Comparison of ENCODE assay signal across 13 cellular contexts in genomic region chr1:226700861-226701260, GRCh38. TPM values are rescaled to one million over a fixed set of nuclear protein-coding genes. Genes with fewer than 3 reads are reported as not detected.
DNase-seq lines count a peak whose midpoint lies in the region; ATAC-seq and TF ChIP-seq lines count a peak whose summit lies in the region.
"Had no signal": no experiment of that assay in that cellular context is flagged by ENCODE, and none has a peak within 500 bp of the region (broad histone marks: within the 10 kb centered on the region; RNA-seq: fewer than 3 reads in every experiment).

No MANE protein-coding gene starts in this region.

- H3K36me3 ChIP-seq in DOHH2 (ENCODE audit: control insufficient read depth, low read length) (peaks cover 73% of the 10 kb centered on the region), psoas muscle (ENCODE audit: insufficient read depth in 1 of 2, low read depth in 1 of 2) (no peaks in the 10 kb centered on the region)

- WGBS in psoas muscle, 3 donors, result 84 to 91% (median 84%) methylated on average over 5 of the region's 5 CpGs

- peaks cover 96% of the 10 kb centered on the region for H3K79me2 ChIP-seq in DOHH2 (ENCODE audit: control insufficient read depth, low read length)

- TF ChIP-seq CTCF in DOHH2 (IDR thresholded peaks at IDR 0.05; ENCODE audit: low read depth, low read length, poor library complexity, severe bottlenecking) (no peak), psoas muscle (IDR thresholded peaks at IDR 0.05) (no peak)

- intact Hi-C loops in psoas muscle (cut with DNase I), result loop anchor here (5.0 kb wide), 1 partner anchor 36 kb away; the partner anchor contains the start of gene ITPKB (in 2 of the 2)

- no peaks in the 10 kb centered on the region for H3K9me3 ChIP-seq in DOHH2 (ENCODE audit: control insufficient read depth, insufficient read depth, low read length)
- H3K9me3 ChIP-seq in psoas muscle, result no peaks in the 10 kb centered on the region

- H4K20me1 ChIP-seq in DOHH2 (ENCODE audit: control insufficient read depth, insufficient read depth, low read depth, low read length), result no peaks in the 10 kb centered on the region

- ATAC-seq in HG02610 (IDR thresholded peaks at IDR 0.05; ENCODE audit: unreplicated experiment) (peak; percentile 26), psoas muscle (no peak), HG02870 (IDR thresholded peaks at IDR 0.05; ENCODE audit: unreplicated experiment) (no peak)

- H3K4me3 ChIP-seq in DOHH2 (ENCODE audit: low read length) (no peak overlapping the region), psoas muscle (no peak overlapping the region)
- H3K4me3 ChIP-seq: BLaER1 treated with 17β-estradiol and CSF1 and Interleukin-3, amounts not matched to agents 10 nM and 100 nM had no signal

- no peaks in the 10 kb centered on the region for H3K9me2 ChIP-seq in DOHH2 (replicated peaks; ENCODE audit: control insufficient read depth, low read length)

- H3K4me1 ChIP-seq in DOHH2 (ENCODE audit: control insufficient read depth, low read length) (peaks cover 96% of the 10 kb centered on the region), psoas muscle (peaks cover 52% of the 10 kb centered on the region)

- H3K27me3 ChIP-seq in DOHH2 (ENCODE audit: control insufficient read depth, low read length) (no peaks in the 10 kb centered on the region), psoas muscle (ENCODE audit: insufficient read depth in 3 of 3, low read length in 2 of 3) (no peaks in the 10 kb centered on the region)
- H3K27me3 ChIP-seq: BLaER1 treated with 17β-estradiol and CSF1 and Interleukin-3, amounts not matched to agents 10 nM and 100 nM had no signal

- DNase-seq in psoas muscle (no peak), T1000 (lab: John Stamatoyannopoulos, UW) (no peak), SIG-M5 (lab: John Stamatoyannopoulos, UW) (no peak)
- DNase-seq: activated CD4-positive, alpha-beta T cell treated with anti-CD3 and anti-CD28 coated beads, Interleukin-2, amount 10 ng/mL, durations not matched to agents 7 days and 5 days; activated gamma-delta T cell; midbrain; MM.1S; posterior cingulate gyrus had no signal

- H3K4me2 ChIP-seq in DOHH2 (ENCODE audit: low read length), result peak overlapping the region; percentile 12; the same call in 1 of the 2 replicates

- H3K27ac ChIP-seq in DOHH2 (ENCODE audit: low read depth, low read length), result 0 out of 2 replicates have a peak overlapping the region, but pooled peaks have one; percentile 10
- H3K27ac ChIP-seq in cingulate gyrus (ENCODE audit: low read depth, low read length), result peak overlapping the region; percentile 33
- peak overlapping the region; percentile 2 for H3K27ac ChIP-seq in psoas muscle
- H3K27ac ChIP-seq: BLaER1 treated with 17β-estradiol and CSF1 and Interleukin-3, amounts not matched to agents 10 nM and 100 nM had no signal

- H3F3A ChIP-seq in DOHH2 (ENCODE audit: control insufficient read depth, insufficient read depth), result peaks cover 22% of the 10 kb centered on the region

RNA-seq across cellular contexts. Expression of gene ITPKB, which starts 38.2 kb away (rescaled TPM):
- 10 to 100 TPM in 3 of 4 donors, 1 to 10 TPM in 1; 7.7 to 14.1 (median 12.3) TPM for total RNA-seq in psoas muscle
- polyA plus RNA-seq in psoas muscle, result 1 to 10 TPM; 3.9 to 8.9 (median 8.4) TPM
